ENCODE assay signal across 1 cellular context in the genomic region with DNA sequence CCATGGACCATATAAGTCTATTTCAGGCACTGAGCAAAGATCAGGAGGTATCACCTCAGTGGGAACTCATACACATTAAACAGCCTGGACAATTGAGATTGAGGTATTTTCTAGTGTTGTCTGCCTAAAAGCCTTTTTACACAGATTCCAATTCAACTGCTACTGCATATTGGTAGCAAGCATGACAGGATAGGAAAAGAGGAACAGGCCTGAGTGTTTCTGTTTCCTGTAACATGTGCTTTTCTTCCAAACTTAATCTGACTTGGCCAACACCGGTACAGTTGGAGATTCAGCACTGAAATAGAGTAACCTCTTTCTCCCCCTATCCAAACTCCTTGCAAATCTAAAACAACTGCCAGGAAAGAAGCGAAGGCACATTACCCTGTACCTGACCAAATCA.
TF ChIP-seq lines count a peak whose summit lies in the region.

No MANE protein-coding gene starts in this region.

TF ChIP-seq in IMR-90, 13 proteins besides CTCF, POLR2A, EP300 and RAD21:
- TF ChIP-seq FOS (IDR thresholded peaks at IDR 0.05; ENCODE audit: low read depth, low read length) (no peak), RCOR1 (IDR thresholded peaks at IDR 0.05; ENCODE audit: insufficient replicate concordance, low read length) (no peak), CHD1 (IDR thresholded peaks at IDR 0.05; ENCODE audit: low read depth, low read length) (no peak), USF2 (IDR thresholded peaks at IDR 0.05; ENCODE audit: low read depth, low read length) (no peak), NFE2L2 (IDR thresholded peaks at IDR 0.05; ENCODE audit: low read depth, low read length) (no peak), CEBPB (IDR thresholded peaks at IDR 0.05; ENCODE audit: low read depth, low read length) (no peak)
- TF ChIP-seq, protein P1, sequence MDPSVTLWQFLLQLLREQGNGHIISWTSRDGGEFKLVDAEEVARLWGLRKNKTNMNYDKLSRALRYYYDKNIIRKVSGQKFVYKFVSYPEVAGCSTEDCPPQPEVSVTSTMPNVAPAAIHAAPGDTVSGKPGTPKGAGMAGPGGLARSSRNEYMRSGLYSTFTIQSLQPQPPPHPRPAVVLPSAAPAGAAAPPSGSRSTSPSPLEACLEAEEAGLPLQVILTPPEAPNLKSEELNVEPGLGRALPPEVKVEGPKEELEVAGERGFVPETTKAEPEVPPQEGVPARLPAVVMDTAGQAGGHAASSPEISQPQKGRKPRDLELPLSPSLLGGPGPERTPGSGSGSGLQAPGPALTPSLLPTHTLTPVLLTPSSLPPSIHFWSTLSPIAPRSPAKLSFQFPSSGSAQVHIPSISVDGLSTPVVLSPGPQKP (IDR thresholded peaks at IDR 0.05; ENCODE audit: borderline replicate concordance, low read depth, low read length), result no peak
